24 cellular contexts compared by ENCODE assay signal in the genomic region with DNA sequence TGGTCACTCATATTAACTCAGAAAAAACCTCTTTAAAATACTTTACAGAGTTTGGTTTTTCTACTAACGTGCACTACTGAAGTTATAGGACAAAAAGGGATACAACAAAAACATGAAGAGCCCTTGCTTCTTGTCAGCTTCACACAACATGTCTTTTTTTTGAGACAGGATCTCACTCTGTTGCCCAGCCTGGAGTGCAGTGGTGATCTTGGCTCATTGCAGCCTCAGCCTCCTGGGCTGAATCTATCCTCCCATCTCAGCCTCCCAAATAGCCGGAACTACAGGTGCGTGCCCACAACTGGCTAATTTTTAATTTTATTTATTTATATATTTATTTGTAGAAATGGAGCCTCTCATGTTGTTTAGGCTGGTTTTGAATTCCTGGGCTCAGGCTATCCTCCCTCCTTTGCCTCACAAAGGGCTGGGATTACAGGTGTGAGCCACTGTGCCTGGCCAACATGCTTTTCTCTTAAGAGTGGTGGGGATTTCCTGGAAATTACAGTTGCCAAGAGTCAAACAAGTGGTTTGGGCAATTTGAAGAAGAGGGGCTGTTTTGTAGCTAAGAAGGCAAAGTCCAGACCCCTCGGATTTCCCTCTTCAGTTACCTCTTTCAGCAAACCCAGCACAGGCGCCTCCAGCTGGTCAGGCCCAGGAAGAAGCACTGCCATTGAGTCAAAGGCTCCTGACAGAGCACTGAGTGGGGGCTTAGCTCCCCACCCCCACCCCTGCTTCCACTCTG. TPM values are rescaled to one million over a fixed set of nuclear protein-coding genes. Genes with fewer than 3 reads are reported as not detected.
DNase-seq lines count a peak whose midpoint lies in the region; ATAC-seq, FAIRE-seq and TF ChIP-seq lines count a peak whose summit lies in the region.
"Had no signal": no experiment of that assay in that cellular context is flagged by ENCODE, and none has a peak within 500 bp of the region (broad histone marks: within the 10 kb centered on the region; RNA-seq: fewer than 3 reads in every experiment).

No MANE protein-coding gene starts in this region.

- H3K9me2 ChIP-seq in SK-N-SH = no peaks in the 10 kb centered on the region

- H3K4me2 ChIP-seq in SK-N-SH (no peak overlapping the region), GM12878 (ENCODE audit: control insufficient read depth, insufficient read depth) (no peak overlapping the region)

- H3K4me3 ChIP-seq in SK-N-SH (ENCODE audit: low read depth in 2 of 2, low read length in 1 of 2) = no peak overlapping the region
- no peak overlapping the region for H3K4me3 ChIP-seq in GM12878
- no peak overlapping the region for H3K4me3 ChIP-seq in mucosa of descending colon
- H3K4me3 ChIP-seq: upper lobe of left lung had no signal

- SMC1A ChIA-PET in GM12878 (lab: Charles Lee; ENCODE audit: uncharacterized antibody, unreplicated experiment) = interaction anchor here (0.7 to 2.1 kb wide), 9 partner anchors 10 to 150 kb away, joined by 3 to 6 read pairs (median 4); no protein-coding TSS in a partner anchor

- RAD21 ChIA-PET in GM12878 (lab: Charles Lee; ENCODE audit: unreplicated experiment) = interaction anchor here (1.0 to 2.6 kb wide), 4 partner anchors 36 to 70 kb away, joined by 3 to 9 read pairs (median 6); no protein-coding TSS in a partner anchor

- TF ChIP-seq EP300 in SK-N-SH (IDR thresholded peaks at IDR 0.05; ENCODE audit: borderline replicate concordance in 1 of 2, low read depth in 1 of 2, low read length in 1 of 2) (no peak), GM12878 (IDR thresholded peaks at IDR 0.05; ENCODE audit: borderline replicate concordance in 1 of 2, control insufficient read depth in 1 of 2, low read depth in 2 of 2, low read length in 2 of 2) (no peak)

- CTCF ChIA-PET in SK-N-SH (lab: Yijun Ruan, JAX) (interaction anchor here (1.2 kb wide), 1 partner anchor 71 kb away, joined by 3 read pairs; no protein-coding TSS in a partner anchor), GM12878 (lab: Yijun Ruan, JAX) (interaction anchor here (0.5 to 4.8 kb wide), 9 partner anchors 11 to 234 kb away, joined by 3 to 40 read pairs (median 4); no protein-coding TSS in a partner anchor)

- WGBS in SK-N-SH (ENCODE audit: low lambda C conversion rate) = 70% methylated on average over 5 of the region's 5 CpGs
- 57% methylated on average over 5 of the region's 5 CpGs for WGBS in GM12878 (ENCODE audit: insufficient coverage, insufficient replicate concordance, low lambda C conversion rate, missing lambda C conversion rate)

- TF ChIP-seq RAD21 in SK-N-SH (IDR thresholded peaks at IDR 0.05; ENCODE audit: low read length) (no peak), GM12878 (IDR thresholded peaks at IDR 0.05; ENCODE audit: insufficient read depth, low read depth, low read length) (no peak)

- DNase-seq in SK-N-SH (no peak), M059J (ENCODE audit: low read depth) (peak; percentile 27), GM12878 (ENCODE audit: low read depth, low spot score) (no peak), mucosa of descending colon (no peak)
- no peak for DNase-seq in stimulated activated CD4-positive, alpha-beta T cell treated with anti-CD3 and anti-CD28 coated beads, Interleukin-4, amount 100 ng/mL, for 1 hour
- DNase-seq: 8988T; activated naive CD8-positive, alpha-beta T cell treated with anti-CD3 and anti-CD28 coated beads for 36 hours; BE2C; effector memory CD8-positive, alpha-beta T cell; HCEC 1CT; mammary epithelial cell; NCI-H1417 treated with DMSO at 0.1 percent for 48 hours; NCI-H2171 treated with DMSO at 0.1 percent for 48 hours; NCI-H774; OCI-M1; SHP77 treated with DMSO at 0.1 percent for 48 hours; T-cell had no signal

- BruUV-seq in GM12878 (replicated peaks; lab: Mats Ljungman, UMichigan) = no TSS peak

- FAIRE-seq in GM12878 (lab: Jason Lieb, UNC) = no peak
- FAIRE-seq: GM18507, HTR-8/SVneo, TTC549 had no signal

- H3K27ac ChIP-seq in SK-N-SH (ENCODE audit: low read depth in 2 of 2, low read length in 1 of 2) (no peak overlapping the region), GM12878 (ENCODE audit: control insufficient read depth, insufficient read depth) (no peak overlapping the region)
- H3K27ac ChIP-seq: upper lobe of left lung had no signal

- H3K9me3 ChIP-seq in SK-N-SH = no peaks in the 10 kb centered on the region
- H3K9me3 ChIP-seq in GM12878 (replicated peaks; ENCODE audit: control insufficient read depth, insufficient read depth, low read length) = no peaks in the 10 kb centered on the region
- no peaks in the 10 kb centered on the region for H3K9me3 ChIP-seq in mucosa of descending colon
- H3K9me3 ChIP-seq: BE2C, upper lobe of left lung had no signal

- H3K27me3 ChIP-seq in SK-N-SH (ENCODE audit: insufficient read depth) (no peaks in the 10 kb centered on the region), GM12878 (replicated peaks in 1 of 2; ENCODE audit: control insufficient read depth in 2 of 2, insufficient read depth in 2 of 2, low read length in 1 of 2) (no peaks in the 10 kb centered on the region)
- H3K27me3 ChIP-seq: BE2C, upper lobe of left lung had no signal

- in situ Hi-C loops in GM12878 (cut with MboI) = no loop called here

- H3F3A ChIP-seq in SK-N-SH (replicated peaks; ENCODE audit: insufficient read depth) = no peaks in the 10 kb centered on the region

- H4K20me1 ChIP-seq in SK-N-SH (ENCODE audit: insufficient read depth) (no peaks in the 10 kb centered on the region), GM12878 (ENCODE audit: control insufficient read depth, insufficient read depth) (no peaks in the 10 kb centered on the region)

- H3K36me3 ChIP-seq in SK-N-SH (replicated peaks in 1 of 2; ENCODE audit: control insufficient read depth in 1 of 2, insufficient read depth in 2 of 2, low read length in 1 of 2) (no peaks in the 10 kb centered on the region), GM12878 (ENCODE audit: control insufficient read depth in 2 of 2, insufficient read depth in 2 of 2, low read length in 1 of 2) (no peaks in the 10 kb centered on the region), mucosa of descending colon (ENCODE audit: low read depth) (no peaks in the 10 kb centered on the region)
- H3K36me3 ChIP-seq: BE2C, upper lobe of left lung had no signal

- intact Hi-C loops in GM12878 (cut with micrococcal nuclease; ENCODE audit: unreplicated experiment) (no loop called here), mucosa of descending colon (cut with DNase I, micrococcal nuclease) (no loop called here)

- no peak for TF ChIP-seq POLR2A in GM12878 (IDR thresholded peaks at IDR 0.05; ENCODE audit: low read depth, low read length)

- no peaks in the 10 kb centered on the region for H3K79me2 ChIP-seq in SK-N-SH (ENCODE audit: insufficient read depth)
- H3K79me2 ChIP-seq in GM12878 (ENCODE audit: control insufficient read depth, insufficient read depth, low read length) = no peaks in the 10 kb centered on the region

- POLR2A ChIA-PET in SK-N-SH (lab: Yijun Ruan, JAX) = no interaction called here
- POLR2A ChIA-PET in GM12878 (lab: Charles Lee) = no interaction called here

- H3K4me1 ChIP-seq in SK-N-SH (ENCODE audit: control insufficient read depth in 1 of 2, insufficient read depth in 2 of 2, low read depth in 1 of 2, low read length in 1 of 2) (no peaks in the 10 kb centered on the region), GM12878 (ENCODE audit: control insufficient read depth, insufficient read depth, low read length) (peaks cover 4% of the 10 kb centered on the region), mucosa of descending colon (ENCODE audit: low read depth) (no peaks in the 10 kb centered on the region)
- H3K4me1 ChIP-seq: BE2C, upper lobe of left lung had no signal

- H3K9ac ChIP-seq in SK-N-SH (no peak overlapping the region), GM12878 (ENCODE audit: control insufficient read depth, insufficient read depth, low read length) (no peak overlapping the region)

- no peak overlapping the region for H2AFZ ChIP-seq in SK-N-SH (ENCODE audit: low read depth)
- no peak overlapping the region for H2AFZ ChIP-seq in GM12878 (ENCODE audit: control insufficient read depth, low read depth, low read length)

- TF ChIP-seq CTCF in SK-N-SH (IDR thresholded peaks at IDR 0.05) (peak; percentile 12; the same call in 1 of the 2 replicates), GM12878 (IDR thresholded peaks at IDR 0.05 in 2 of 3, conservative IDR thresholded peaks at IDR 0.05 in 1 of 3; ENCODE audit: control insufficient read depth in 2 of 3, extremely low read depth in 1 of 3, insufficient read depth in 1 of 3, low read depth in 3 of 3, low read length in 3 of 3) (peak; percentile 9 to 14 (median 10); a peak in 1 of 6 replicates), mucosa of descending colon (IDR thresholded peaks at IDR 0.05) (no peak)

- ATAC-seq in SK-N-SH treated with all-trans-retinoic acid at 6 μM for 48 hours (no peak), GM12878 (peak; percentile 67), mucosa of descending colon (peak; percentile 37), GM18873 (IDR thresholded peaks at IDR 0.05; ENCODE audit: low FRiP score, unreplicated experiment) (no peak), HG02642 (IDR thresholded peaks at IDR 0.05; ENCODE audit: poor library complexity, unreplicated experiment) (no peak)
- ATAC-seq: effector memory CD8-positive, alpha-beta T cell; T-cell had no signal

RNA-seq across cellular contexts. Expression of a gene that starts 6.4 kb away (rescaled TPM):
- polyA plus RNA-seq in SK-N-SH (2012; rRNA removed) (0.67 and 0.95 TPM in 2 replicates), GM12878 (2011; rRNA removed) (0.78 and 0.94 TPM in 2 replicates), GM12878 (2014; fragmentation: Illumina TruSeq; extraction: Trizol) (2.4 and 2.5 TPM in 2 replicates), GM12878 (2014; fragmentation: Nextera tagmentation; extraction: Ambion mirVana) (under 1 TPM; 0.60 to 0.69 TPM), GM12878 (2014; rRNA removed) (1.9 and 2.7 TPM in 2 replicates), GM12878 (2016; fragmentation: Nextera tagmentation; extraction: Ambion mirVana) (under 1 TPM; 0.56 to 0.78 TPM)
- 0.35 and 0.46 TPM in 2 replicates for polyA plus RNA-seq in SK-N-SH (2012; cell fraction: cytosol; rRNA removed)
- 0.64 and 0.82 TPM in 2 replicates for polyA plus RNA-seq in SK-N-SH (2012; cell fraction: nucleus; rRNA removed)
- 0.10 and 1.1 TPM in 2 replicates for total RNA-seq in M059J (2014; rRNA removed; shearing (Covaris generic))
- total RNA-seq in GM12878 (2013; cell fraction: nucleolus; rRNA removed) = 0.59 and 0.79 TPM in 2 replicates
- total RNA-seq in GM12878 (2014; rRNA removed) (2.0 and 2.2 TPM in 2 replicates), GM12878 (2014; rRNA removed; fragmentation: Illumina TruSeq; extraction: Trizol) (1.1 and 1.3 TPM in 2 replicates), GM12878 (2021) (1.9 TPM in 2 replicates), mucosa of descending colon (10 to 100 TPM; 17.3 to 45.4 (median 30.9) TPM)
- polyA plus RNA-seq in GM12878 (2011; ENCODE audit: low read depth) = not detected
- polyA plus RNA-seq in GM12878 (2011; cell fraction: cytosol; rRNA removed) = 1.6 and 1.7 TPM in 2 replicates
- polyA plus RNA-seq in GM12878 (2011; cell fraction: nucleus; rRNA removed) = 0.69 and 1.2 TPM in 2 replicates
- 0.32 TPM in 1 of 2 replicates, not detected in the other for polyA plus RNA-seq in GM12878 (2012)
- 0.80 and 1.8 TPM in 2 replicates for polyA minus RNA-seq in GM12878 (2011; rRNA and poly(A)+ RNA removed)
- 0.67 and 0.73 TPM in 2 replicates for polyA minus RNA-seq in GM12878 (2011; cell fraction: cytosol; rRNA and poly(A)+ RNA removed)
- polyA minus RNA-seq in GM12878 (2011; cell fraction: nucleus; rRNA and poly(A)+ RNA removed) = 0.36 and 0.48 TPM in 2 replicates

RNA-seq across cellular contexts. Expression of a gene that starts 14.0 kb away (rescaled TPM):
- polyA plus RNA-seq in SK-N-SH (2012; rRNA removed) = 39.8 and 39.9 TPM in 2 replicates
- 39.9 and 41.1 TPM in 2 replicates for polyA plus RNA-seq in SK-N-SH (2012; cell fraction: cytosol; rRNA removed)
- polyA plus RNA-seq in SK-N-SH (2012; cell fraction: nucleus; rRNA removed) = 14.9 and 26.1 TPM in 2 replicates
- total RNA-seq in M059J (2014; rRNA removed; shearing (Covaris generic)) = 110 and 111 TPM in 2 replicates
- 12.5 and 15.6 TPM in 2 replicates for total RNA-seq in GM12878 (2013; cell fraction: nucleolus; rRNA removed)
- total RNA-seq in GM12878 (2014; rRNA removed) = 105 and 106 TPM in 2 replicates
- total RNA-seq in GM12878 (2014; rRNA removed; fragmentation: Illumina TruSeq; extraction: Trizol) = 81.7 and 86.8 TPM in 2 replicates
- 62.2 and 62.7 TPM in 2 replicates for total RNA-seq in GM12878 (2021)
- polyA plus RNA-seq in GM12878 (2011; ENCODE audit: low read depth) = 54.3 TPM
- 121 and 145 TPM in 2 replicates for polyA plus RNA-seq in GM12878 (2011; rRNA removed)
- polyA plus RNA-seq in GM12878 (2011; cell fraction: cytosol; rRNA removed) = 61.4 and 157 TPM in 2 replicates
- polyA plus RNA-seq in GM12878 (2011; cell fraction: nucleus; rRNA removed) = 70.2 and 81.2 TPM in 2 replicates
- 54.9 and 55.1 TPM in 2 replicates for polyA plus RNA-seq in GM12878 (2012)
- 88.1 and 113 TPM in 2 replicates for polyA plus RNA-seq in GM12878 (2014; fragmentation: Illumina TruSeq; extraction: Trizol)
- polyA plus RNA-seq in GM12878 (2014; fragmentation: Nextera tagmentation; extraction: Ambion mirVana) = 100 to 1,000 TPM; 171 to 174 TPM
- polyA plus RNA-seq in GM12878 (2014; rRNA removed) = 138 and 171 TPM in 2 replicates
- 100 to 1,000 TPM; 166 TPM for polyA plus RNA-seq in GM12878 (2016; fragmentation: Nextera tagmentation; extraction: Ambion mirVana)
- polyA minus RNA-seq in GM12878 (2011; rRNA and poly(A)+ RNA removed) = 30.8 and 33.0 TPM in 2 replicates
- polyA minus RNA-seq in GM12878 (2011; cell fraction: cytosol; rRNA and poly(A)+ RNA removed) = 13.1 and 19.9 TPM in 2 replicates
- polyA minus RNA-seq in GM12878 (2011; cell fraction: nucleus; rRNA and poly(A)+ RNA removed) = 13.8 and 19.0 TPM in 2 replicates
- total RNA-seq in mucosa of descending colon = 10 to 100 TPM; 14.2 to 20.6 (median 19.2) TPM

RNA-seq across cellular contexts. Expression of a gene that starts 31.4 kb away (rescaled TPM):
- polyA plus RNA-seq in SK-N-SH (2012; rRNA removed) = 0.02 TPM in 1 of 2 replicates, not detected in the other
- 0.01 and 0.03 TPM in 2 replicates for polyA plus RNA-seq in SK-N-SH (2012; cell fraction: cytosol; rRNA removed)
- 0.07 and 0.19 TPM in 2 replicates for polyA plus RNA-seq in SK-N-SH (2012; cell fraction: nucleus; rRNA removed)
- 1.7 and 3.4 TPM in 2 replicates for total RNA-seq in M059J (2014; rRNA removed; shearing (Covaris generic))
- total RNA-seq in GM12878 (2013; cell fraction: nucleolus; rRNA removed) = 2.8 and 2.9 TPM in 2 replicates
- 1.3 TPM in 2 replicates for total RNA-seq in GM12878 (2014; rRNA removed)
- 1.4 and 1.5 TPM in 2 replicates for total RNA-seq in GM12878 (2014; rRNA removed; fragmentation: Illumina TruSeq; extraction: Trizol)
- 3.5 and 4.4 TPM in 2 replicates for total RNA-seq in GM12878 (2021)
- 1.7 TPM for polyA plus RNA-seq in GM12878 (2011; ENCODE audit: low read depth)
- 2.6 and 3.2 TPM in 2 replicates for polyA plus RNA-seq in GM12878 (2011; rRNA removed)
- polyA plus RNA-seq in GM12878 (2011; cell fraction: cytosol; rRNA removed) = 4.7 and 5.8 TPM in 2 replicates
- polyA plus RNA-seq in GM12878 (2011; cell fraction: nucleus; rRNA removed) = 4.7 and 5.0 TPM in 2 replicates
- polyA plus RNA-seq in GM12878 (2012) = 3.3 and 3.6 TPM in 2 replicates
- 1.2 and 2.0 TPM in 2 replicates for polyA plus RNA-seq in GM12878 (2014; fragmentation: Illumina TruSeq; extraction: Trizol)
- polyA plus RNA-seq in GM12878 (2014; fragmentation: Nextera tagmentation; extraction: Ambion mirVana) = 1 to 10 TPM in 1 of 2 experiments, under 1 TPM in 1; 0.80 to 1.1 TPM
- 3.1 and 3.3 TPM in 2 replicates for polyA plus RNA-seq in GM12878 (2014; rRNA removed)
- polyA plus RNA-seq in GM12878 (2016; fragmentation: Nextera tagmentation; extraction: Ambion mirVana) = 1 to 10 TPM; 3.3 to 3.7 TPM
- polyA minus RNA-seq in GM12878 (2011; rRNA and poly(A)+ RNA removed) = 2.2 and 4.4 TPM in 2 replicates
- polyA minus RNA-seq in GM12878 (2011; cell fraction: cytosol; rRNA and poly(A)+ RNA removed) = 1.7 and 2.4 TPM in 2 replicates
- polyA minus RNA-seq in GM12878 (2011; cell fraction: nucleus; rRNA and poly(A)+ RNA removed) = 1.1 and 1.3 TPM in 2 replicates
- total RNA-seq in mucosa of descending colon = 1 to 10 TPM; 8.2 to 9.8 (median 9.1) TPM

RNA-seq across cellular contexts. Expression of a gene that starts 56.0 kb away (rescaled TPM):
- polyA plus RNA-seq in SK-N-SH (2012; rRNA removed) (4.1 and 4.9 TPM in 2 replicates), GM12878 (2011; rRNA removed) (65.4 and 114 TPM in 2 replicates), GM12878 (2014; fragmentation: Illumina TruSeq; extraction: Trizol) (28.7 and 33.4 TPM in 2 replicates), GM12878 (2014; fragmentation: Nextera tagmentation; extraction: Ambion mirVana) (10 to 100 TPM in 1 of 2 experiments, 1 to 10 TPM in 1; 9.1 to 12.9 TPM), GM12878 (2014; rRNA removed) (59.5 and 59.7 TPM in 2 replicates), GM12878 (2016; fragmentation: Nextera tagmentation; extraction: Ambion mirVana) (10 to 100 TPM; 37.7 to 38.9 TPM)
- 2.2 and 3.0 TPM in 2 replicates for polyA plus RNA-seq in SK-N-SH (2012; cell fraction: cytosol; rRNA removed)
- 5.5 and 6.4 TPM in 2 replicates for polyA plus RNA-seq in SK-N-SH (2012; cell fraction: nucleus; rRNA removed)
- total RNA-seq in M059J (2014; rRNA removed; shearing (Covaris generic)) = 13.6 and 23.5 TPM in 2 replicates
- total RNA-seq in GM12878 (2013; cell fraction: nucleolus; rRNA removed) = 101 and 106 TPM in 2 replicates
- total RNA-seq in GM12878 (2014; rRNA removed) (70.0 and 74.0 TPM in 2 replicates), GM12878 (2014; rRNA removed; fragmentation: Illumina TruSeq; extraction: Trizol) (30.6 and 32.5 TPM in 2 replicates), GM12878 (2021) (50.5 and 58.7 TPM in 2 replicates), mucosa of descending colon (10 to 100 TPM in 2 of 3 donors, 1 to 10 TPM in 1; 3.8 to 17.7 (median 15.6) TPM)
- polyA plus RNA-seq in GM12878 (2011; ENCODE audit: low read depth) = 36.2 TPM
- 127 and 129 TPM in 2 replicates for polyA plus RNA-seq in GM12878 (2011; cell fraction: cytosol; rRNA removed)
- 250 and 265 TPM in 2 replicates for polyA plus RNA-seq in GM12878 (2011; cell fraction: nucleus; rRNA removed)
- polyA plus RNA-seq in GM12878 (2012) = 69.2 and 76.2 TPM in 2 replicates
- 85.6 and 142 TPM in 2 replicates for polyA minus RNA-seq in GM12878 (2011; rRNA and poly(A)+ RNA removed)
- 43.2 and 45.7 TPM in 2 replicates for polyA minus RNA-seq in GM12878 (2011; cell fraction: cytosol; rRNA and poly(A)+ RNA removed)
- 68.4 and 93.7 TPM in 2 replicates for polyA minus RNA-seq in GM12878 (2011; cell fraction: nucleus; rRNA and poly(A)+ RNA removed)

Comparison
In these comparisons a context has a peak if more than half of its experiments do, and no peak if none do; other contexts are left out.
1. ATAC-seq: peak in GM12878 (single experiment) and mucosa of descending colon (single experiment); none in SK-N-SH treated with all-trans-retinoic acid at 6 μM for 48 hours (single experiment), GM18873 (single experiment) and HG02642 (single experiment).